In genomic region chr15:38560456-38560926, GRCh38 we compare ENCODE assay signal across 12 cellular contexts. TPM values are rescaled to one million over a fixed set of nuclear protein-coding genes. Genes with fewer than 3 reads are reported as not detected.
DNase-seq lines count a peak whose midpoint lies in the region; ATAC-seq and TF ChIP-seq lines count a peak whose summit lies in the region.
"Had no signal": no experiment of that assay in that cellular context is flagged by ENCODE, and none has a peak within 500 bp of the region (broad histone marks: within the 10 kb centered on the region; RNA-seq: fewer than 3 reads in every experiment).

No MANE protein-coding gene starts in this region.

- H3K4me3 ChIP-seq in mammary epithelial cell (replicated peaks in 1 of 3; ENCODE audit: insufficient read depth in 1 of 3, low read depth in 2 of 3, low read length in 3 of 3) (no peak overlapping the region), lower leg skin (ENCODE audit: low read depth, poor library complexity, severe bottlenecking) (no peak overlapping the region)
- H3K4me3 ChIP-seq: vagina had no signal

- no peaks in the 10 kb centered on the region for H3K79me2 ChIP-seq in mammary epithelial cell (ENCODE audit: insufficient read depth, low read length)

- peaks cover 85% of the 10 kb centered on the region for H3K4me1 Mint-ChIP-seq in activated T-cell treated with anti-CD3 and anti-CD28 coated beads, Interleukin-2, amount 50 U/mL, for 24 hours (ENCODE audit: low read depth)
- peaks cover 72% of the 10 kb centered on the region for H3K4me1 Mint-ChIP-seq in activated CD8-positive, alpha-beta T cell treated with anti-CD3 and anti-CD28 coated beads for 36 hours (ENCODE audit: low read depth)
- peaks cover 79% of the 10 kb centered on the region for H3K4me1 Mint-ChIP-seq in stimulated activated memory B cell treated with anti-CD40 and anti-IgM and Interleukin-4, amounts not matched to agents 10 μg/mL and 1 μg/mL and 100 μg/mL, for 72 hours

- intact Hi-C loops in activated CD8-positive, alpha-beta T cell treated with anti-CD3 and anti-CD28 coated beads for 36 hours (cut with micrococcal nuclease), result loop anchor here (2.0 kb wide), 1 partner anchor 128 kb away; no protein-coding TSS in a partner anchor
- intact Hi-C loops in mammary epithelial cell (cut with micrococcal nuclease) (no loop called here), lower leg skin (cut with DNase I; ENCODE audit: low total_unique reads) (loop anchor here (5.0 kb wide), 1 partner anchor 122 kb away; no protein-coding TSS in a partner anchor)

- no peak overlapping the region for H3K4me2 ChIP-seq in mammary epithelial cell (ENCODE audit: insufficient read depth, low read depth, low read length)

- TF ChIP-seq CTCF in activated CD8-positive, alpha-beta T cell treated with anti-CD3 and anti-CD28 coated beads for 36 hours (IDR thresholded peaks at IDR 0.05), result no peak
- TF ChIP-seq CTCF in mammary epithelial cell (conservative IDR thresholded peaks at IDR 0.05 in 1 of 2, IDR thresholded peaks at IDR 0.05 in 1 of 2; ENCODE audit: extremely low read depth in 1 of 2, insufficient read depth in 1 of 2, low read depth in 1 of 2, low read length in 2 of 2), result no peak
- no peak for TF ChIP-seq CTCF in lower leg skin (IDR thresholded peaks at IDR 0.05)

- H3K27ac Mint-ChIP-seq in activated T-cell treated with anti-CD3 and anti-CD28 coated beads, Interleukin-2, amount 50 U/mL, for 24 hours, result peak overlapping the region; percentile 96
- H3K27ac Mint-ChIP-seq in activated CD8-positive, alpha-beta T cell treated with anti-CD3 and anti-CD28 coated beads for 36 hours, result peak overlapping the region; percentile 96
- H3K27ac Mint-ChIP-seq in stimulated activated memory B cell treated with anti-CD40 and anti-IgM and Interleukin-4, amounts not matched to agents 10 μg/mL and 1 μg/mL and 100 μg/mL, for 72 hours, result peak overlapping the region; percentile 75

- dilution Hi-C loops in mammary epithelial cell (cut with HindIII; ENCODE audit: low sequenced_read_pairs), result no loop called here

- no peak overlapping the region for H3K9ac ChIP-seq in mammary epithelial cell (ENCODE audit: insufficient read depth, low read length)

- H4K20me1 ChIP-seq in mammary epithelial cell (ENCODE audit: insufficient read depth, low read length), result no peaks in the 10 kb centered on the region

- no peaks in the 10 kb centered on the region for H3K27me3 Mint-ChIP-seq in activated T-cell treated with anti-CD3 and anti-CD28 coated beads, Interleukin-2, amount 50 U/mL, for 24 hours
- no peaks in the 10 kb centered on the region for H3K27me3 Mint-ChIP-seq in activated CD8-positive, alpha-beta T cell treated with anti-CD3 and anti-CD28 coated beads for 36 hours
- no peaks in the 10 kb centered on the region for H3K27me3 Mint-ChIP-seq in stimulated activated memory B cell treated with anti-CD40 and anti-IgM and Interleukin-4, amounts not matched to agents 10 μg/mL and 1 μg/mL and 100 μg/mL, for 72 hours

- H3K36me3 ChIP-seq in mammary epithelial cell (ENCODE audit: insufficient read depth, low read length), result no peaks in the 10 kb centered on the region
- H3K36me3 ChIP-seq: vagina had no signal

- peaks cover 85% of the 10 kb centered on the region for H3K36me3 Mint-ChIP-seq in activated T-cell treated with anti-CD3 and anti-CD28 coated beads, Interleukin-2, amount 50 U/mL, for 24 hours (ENCODE audit: low read depth)
- peaks cover 72% of the 10 kb centered on the region for H3K36me3 Mint-ChIP-seq in activated CD8-positive, alpha-beta T cell treated with anti-CD3 and anti-CD28 coated beads for 36 hours (ENCODE audit: low read depth)
- H3K36me3 Mint-ChIP-seq in stimulated activated memory B cell treated with anti-CD40 and anti-IgM and Interleukin-4, amounts not matched to agents 10 μg/mL and 1 μg/mL and 100 μg/mL, for 72 hours, result peaks cover 30% of the 10 kb centered on the region

- H2AFZ ChIP-seq in mammary epithelial cell (ENCODE audit: low read depth, low read length), result no peak overlapping the region

- DNase-seq in activated T-cell treated with anti-CD3 and anti-CD28 coated beads, Interleukin-2, amount 50 U/mL, for 24 hours, result no peak
- DNase-seq in activated T-cell treated with anti-CD3 and anti-CD28 coated beads for 4 hours (no peak), AML-193 (lab: John Stamatoyannopoulos, UW) (no peak), mammary epithelial cell (no peak), lower leg skin (ENCODE audit: low spot score in 2 of 2) (no peak)
- peak; percentile 61 for DNase-seq in activated CD8-positive, alpha-beta T cell treated with anti-CD3 and anti-CD28 coated beads for 36 hours
- DNase-seq: mesenchymal stem cell, NCI-H2029, OCI-M1 had no signal

- no peak overlapping the region for H3K27ac ChIP-seq in mammary epithelial cell (ENCODE audit: insufficient read depth, low read depth, low read length)
- H3K27ac ChIP-seq: vagina had no signal

- POLR2A ChIA-PET in activated CD8-positive, alpha-beta T cell treated with anti-CD3 and anti-CD28 coated beads for 36 hours (lab: Charles Lee), result interaction anchor here (0.6 to 8.4 kb wide), 17 partner anchors 9 to 127 kb away, joined by 3 to 192 read pairs (median 5); no protein-coding TSS in a partner anchor

- no peaks in the 10 kb centered on the region for H3K9me3 ChIP-seq in mammary epithelial cell (replicated peaks; ENCODE audit: insufficient read depth, low read length)
- H3K9me3 ChIP-seq: vagina had no signal

- BruUV-seq in mammary epithelial cell (replicated peaks; lab: Mats Ljungman, UMichigan), result no TSS peak

- peak overlapping the region; percentile 92 for H3K4me3 Mint-ChIP-seq in activated T-cell treated with anti-CD3 and anti-CD28 coated beads, Interleukin-2, amount 50 U/mL, for 24 hours
- H3K4me3 Mint-ChIP-seq in activated CD8-positive, alpha-beta T cell treated with anti-CD3 and anti-CD28 coated beads for 36 hours, result peak overlapping the region; percentile 83
- peak overlapping the region; percentile 54 for H3K4me3 Mint-ChIP-seq in stimulated activated memory B cell treated with anti-CD40 and anti-IgM and Interleukin-4, amounts not matched to agents 10 μg/mL and 1 μg/mL and 100 μg/mL, for 72 hours

- in situ Hi-C loops in mammary epithelial cell (cut with MboI; ENCODE audit: low sequenced_read_pairs in 2 of 2), result loop anchor here in 1 of 2 donors (10.0 kb wide), 1 partner anchor 124 kb away; no protein-coding TSS in a partner anchor

- peaks cover 4% of the 10 kb centered on the region for H3K27me3 ChIP-seq in mammary epithelial cell (ENCODE audit: insufficient read depth, low read length)
- H3K27me3 ChIP-seq: vagina had no signal

- peak; percentile 26 for ATAC-seq in HG02840 (IDR thresholded peaks at IDR 0.05; ENCODE audit: low FRiP score, unreplicated experiment)
- peak; percentile 25 for ATAC-seq in activated CD8-positive, alpha-beta T cell treated with anti-CD3 and anti-CD28 coated beads for 36 hours
- no peak for ATAC-seq in stimulated activated memory B cell treated with anti-CD40 and anti-IgM and Interleukin-4, amounts not matched to agents 10 μg/mL and 1 μg/mL and 100 μg/mL, for 72 hours

- CTCF ChIA-PET in activated CD8-positive, alpha-beta T cell treated with anti-CD3 and anti-CD28 coated beads for 36 hours (lab: Charles Lee), result interaction anchor here (0.7 to 9.1 kb wide), 17 partner anchors 15 to 138 kb away, joined by 3 to 464 read pairs (median 4); partner anchors contain the start of gene FAM98B
- CTCF ChIA-PET in mammary epithelial cell (lab: Charles Lee; ENCODE audit: low non-redundant PET), result no interaction called here

- TF ChIP-seq POLR2A in lower leg skin (IDR thresholded peaks at IDR 0.05), result no peak

- peaks cover 3% of the 10 kb centered on the region for H3K4me1 ChIP-seq in mammary epithelial cell (ENCODE audit: insufficient read depth, low read length)

- H3K9me3 Mint-ChIP-seq in activated T-cell treated with anti-CD3 and anti-CD28 coated beads, Interleukin-2, amount 50 U/mL, for 24 hours, result no peaks in the 10 kb centered on the region
- no peaks in the 10 kb centered on the region for H3K9me3 Mint-ChIP-seq in activated CD8-positive, alpha-beta T cell treated with anti-CD3 and anti-CD28 coated beads for 36 hours
- H3K9me3 Mint-ChIP-seq in stimulated activated memory B cell treated with anti-CD40 and anti-IgM and Interleukin-4, amounts not matched to agents 10 μg/mL and 1 μg/mL and 100 μg/mL, for 72 hours, result no peaks in the 10 kb centered on the region

- WGBS in mammary epithelial cell (ENCODE audit: low coverage, missing lambda C conversion rate), result 85% methylated on average over 7 of the region's 7 CpGs
- WGBS in lower leg skin, 2 donors, result 81 to 90% methylated on average over 7 of the region's 7 CpGs

RNA-seq across cellular contexts. Expression of gene RASGRP1, which starts 4.1 kb away (rescaled TPM):
- total RNA-seq in activated CD8-positive, alpha-beta T cell treated with anti-CD3 and anti-CD28 coated beads for 36 hours, result 100 to 1,000 TPM; 105 to 106 TPM
- total RNA-seq in mammary epithelial cell, result under 1 TPM in 1 of 2 donors, not detected in 1; under 0.01 TPM
- not detected for polyA plus RNA-seq in mammary epithelial cell
- not detected for polyA minus RNA-seq in mammary epithelial cell
- total RNA-seq in lower leg skin, result 10 to 100 TPM; 15.0 to 23.1 (median 19.5) TPM

Comparison
In these comparisons a context has a peak if more than half of its experiments do, and no peak if none do; other contexts are left out.
1. RNA of gene RASGRP1, which starts 4.1 kb away (total RNA-seq): 105 to 106 TPM in activated CD8-positive, alpha-beta T cell treated with anti-CD3 and anti-CD28 coated beads for 36 hours and 15.0 to 23.1 TPM in lower leg skin; under 0.01 TPM in mammary epithelial cell; every median in the first group is over 10 times any median in the second.
2. Peak in every context shown above with its lines, with median percentiles within 50 percentile points of each other: H3K27ac Mint-ChIP-seq and H3K4me3 Mint-ChIP-seq.